Comparison of ENCODE assay signal across 14 cellular contexts in the genomic region with DNA sequence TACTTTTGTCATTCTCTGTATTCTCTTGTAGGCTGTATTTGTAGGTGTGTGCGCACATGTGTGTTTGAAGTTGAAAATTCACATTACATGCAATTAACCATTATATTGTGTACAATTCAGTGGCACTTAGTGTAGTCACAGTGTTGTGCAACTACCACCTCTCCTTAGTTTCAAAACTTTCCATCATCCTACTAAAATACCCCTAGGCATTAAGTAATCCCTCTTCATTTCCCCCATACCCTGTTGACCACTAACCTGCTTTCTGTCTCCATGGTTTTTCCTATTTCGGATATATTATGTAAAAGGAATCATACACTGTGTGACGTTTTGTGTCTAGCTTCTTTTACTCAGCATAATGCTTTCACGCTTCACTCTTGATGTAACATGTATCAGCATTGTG. TPM values are rescaled to one million over a fixed set of nuclear protein-coding genes. Genes with fewer than 3 reads are reported as not detected.
DNase-seq lines count a peak whose midpoint lies in the region; ATAC-seq and TF ChIP-seq lines count a peak whose summit lies in the region.
"Had no signal": no experiment of that assay in that cellular context is flagged by ENCODE, and none has a peak within 500 bp of the region (broad histone marks: within the 10 kb centered on the region; RNA-seq: fewer than 3 reads in every experiment).

No MANE protein-coding gene starts in this region.

- TF ChIP-seq CTCF in left lung (IDR thresholded peaks at IDR 0.05), result no peak
- no peak for TF ChIP-seq CTCF in tibial artery (IDR thresholded peaks at IDR 0.05)

- peaks cover 5% of the 10 kb centered on the region for H3K36me3 Mint-ChIP-seq in stimulated activated naive CD8-positive, alpha-beta T cell treated with anti-CD3 and anti-CD28 coated beads, Interleukin-15, Interleukin-2, amounts not matched to agents 100 ng/mL and 50 ng/mL, for 24 hours (ENCODE audit: low read depth)
- no peaks in the 10 kb centered on the region for H3K36me3 Mint-ChIP-seq in T-helper 17 cell (ENCODE audit: low read depth)

- H3K36me3 ChIP-seq in left lung, result peaks cover 0 to 4% of the 10 kb centered on the region in 2 donors
- H3K36me3 ChIP-seq in tibial artery, result no peaks in the 10 kb centered on the region
- H3K36me3 ChIP-seq: vagina had no signal

- H3K9me3 ChIP-seq in T-helper 17 cell (ENCODE audit: control insufficient read depth, low read length, poor library complexity, severe bottlenecking), result no peaks in the 10 kb centered on the region
- H3K9me3 ChIP-seq in left lung, result no peaks in the 10 kb centered on the region
- H3K9me3 ChIP-seq in tibial artery, result no peaks in the 10 kb centered on the region
- H3K9me3 ChIP-seq: vagina had no signal

- peak overlapping the region in 1 of 2 donors; percentile 25 for H3K27ac ChIP-seq in left lung
- H3K27ac ChIP-seq in tibial artery, result no peak overlapping the region
- H3K27ac ChIP-seq: vagina had no signal

- peaks cover 11 to 83% of the 10 kb centered on the region in 2 donors for H3K4me1 ChIP-seq in left lung
- H3K4me1 ChIP-seq in tibial artery, result peaks cover 0 to 93% (median 57%) of the 10 kb centered on the region in 4 donors

- H3K27me3 Mint-ChIP-seq in stimulated activated naive CD8-positive, alpha-beta T cell treated with anti-CD3 and anti-CD28 coated beads, Interleukin-15, Interleukin-2, amounts not matched to agents 100 ng/mL and 50 ng/mL, for 24 hours, result no peaks in the 10 kb centered on the region
- H3K27me3 Mint-ChIP-seq in T-helper 17 cell, result no peaks in the 10 kb centered on the region

- intact Hi-C loops in left lung (cut with DNase I) (no loop called here), tibial artery (cut with DNase I; ENCODE audit: low total_unique reads) (no loop called here)

- no peaks in the 10 kb centered on the region for H3K27me3 ChIP-seq in left lung
- H3K27me3 ChIP-seq in tibial artery, result no peaks in the 10 kb centered on the region
- H3K27me3 ChIP-seq: vagina had no signal

- peaks cover 68% of the 10 kb centered on the region for H3K4me1 Mint-ChIP-seq in stimulated activated naive CD8-positive, alpha-beta T cell treated with anti-CD3 and anti-CD28 coated beads, Interleukin-15, Interleukin-2, amounts not matched to agents 100 ng/mL and 50 ng/mL, for 24 hours (ENCODE audit: low read depth)
- H3K4me1 Mint-ChIP-seq in T-helper 17 cell, result peaks cover 53% of the 10 kb centered on the region

- no peaks in the 10 kb centered on the region for H3K9me3 Mint-ChIP-seq in stimulated activated naive CD8-positive, alpha-beta T cell treated with anti-CD3 and anti-CD28 coated beads, Interleukin-15, Interleukin-2, amounts not matched to agents 100 ng/mL and 50 ng/mL, for 24 hours
- H3K9me3 Mint-ChIP-seq: activated T-helper 2 cell treated with anti-CD3 and anti-CD28 coated beads, Interferon-gamma antibody, Interleukin-2, Interleukin-4, amounts not matched to agents 10 μg/mL and 5 μg/mL and 100 μg/mL, durations not matched to agents 14 hours and 24 hours and 36 hours; HFFc6 had no signal

- H3K4me3 ChIP-seq in left lung, result no peak overlapping the region
- H3K4me3 ChIP-seq in tibial artery, result no peak overlapping the region
- H3K4me3 ChIP-seq: vagina had no signal

- DNase-seq in stimulated activated naive CD8-positive, alpha-beta T cell treated with anti-CD3 and anti-CD28 coated beads, Interleukin-15, Interleukin-2, amounts not matched to agents 100 U/mL and 50 U/mL, for 24 hours, result no peak
- no peak for DNase-seq in T-helper 17 cell
- no peak for DNase-seq in left lung
- DNase-seq in tibial artery, result no peak
- no peak for DNase-seq in AG20443 (ENCODE audit: low spot score)
- DNase-seq in OCI-M1 (lab: John Stamatoyannopoulos, UW), result no peak
- DNase-seq: activated CD4-positive, CD25-positive, alpha-beta regulatory T cell; anterior cingulate cortex; HFFc6; NCI-H748 treated with DMSO at 0.1 percent for 48 hours had no signal

- H3K27ac Mint-ChIP-seq in stimulated activated naive CD8-positive, alpha-beta T cell treated with anti-CD3 and anti-CD28 coated beads, Interleukin-15, Interleukin-2, amounts not matched to agents 100 ng/mL and 50 ng/mL, for 24 hours, result peak overlapping the region; percentile 31
- H3K27ac Mint-ChIP-seq in T-helper 17 cell, result peak overlapping the region; percentile 65
- H3K27ac Mint-ChIP-seq: activated T-helper 2 cell treated with anti-CD3 and anti-CD28 coated beads, Interferon-gamma antibody, Interleukin-2, Interleukin-4, amounts not matched to agents 10 μg/mL and 5 μg/mL and 100 μg/mL, durations not matched to agents 14 hours and 24 hours and 36 hours; HFFc6 had no signal

- H3K4me3 Mint-ChIP-seq in stimulated activated naive CD8-positive, alpha-beta T cell treated with anti-CD3 and anti-CD28 coated beads, Interleukin-15, Interleukin-2, amounts not matched to agents 100 ng/mL and 50 ng/mL, for 24 hours, result peak overlapping the region; percentile 5
- no peak overlapping the region for H3K4me3 Mint-ChIP-seq in T-helper 17 cell
- H3K4me3 Mint-ChIP-seq: HFFc6 had no signal

- no peak for ATAC-seq in stimulated activated naive CD8-positive, alpha-beta T cell treated with anti-CD3 and anti-CD28 coated beads, Interleukin-15, Interleukin-2, amounts not matched to agents 100 U/mL and 50 U/mL, for 24 hours
- no peak for ATAC-seq in T-helper 17 cell
- ATAC-seq in left lung, result peak; percentile 30
- ATAC-seq in GM19452 (IDR thresholded peaks at IDR 0.05; ENCODE audit: unreplicated experiment), result no peak

RNA-seq across cellular contexts. Expression of gene LSM14A, which starts 16.1 kb away (rescaled TPM):
- total RNA-seq in T-helper 17 cell (100 to 1,000 TPM; 150 to 177 TPM), left lung (100 to 1,000 TPM in 1 of 2 donors, 10 to 100 TPM in 1; 88.0 to 108 TPM)
